In the genomic region with DNA sequence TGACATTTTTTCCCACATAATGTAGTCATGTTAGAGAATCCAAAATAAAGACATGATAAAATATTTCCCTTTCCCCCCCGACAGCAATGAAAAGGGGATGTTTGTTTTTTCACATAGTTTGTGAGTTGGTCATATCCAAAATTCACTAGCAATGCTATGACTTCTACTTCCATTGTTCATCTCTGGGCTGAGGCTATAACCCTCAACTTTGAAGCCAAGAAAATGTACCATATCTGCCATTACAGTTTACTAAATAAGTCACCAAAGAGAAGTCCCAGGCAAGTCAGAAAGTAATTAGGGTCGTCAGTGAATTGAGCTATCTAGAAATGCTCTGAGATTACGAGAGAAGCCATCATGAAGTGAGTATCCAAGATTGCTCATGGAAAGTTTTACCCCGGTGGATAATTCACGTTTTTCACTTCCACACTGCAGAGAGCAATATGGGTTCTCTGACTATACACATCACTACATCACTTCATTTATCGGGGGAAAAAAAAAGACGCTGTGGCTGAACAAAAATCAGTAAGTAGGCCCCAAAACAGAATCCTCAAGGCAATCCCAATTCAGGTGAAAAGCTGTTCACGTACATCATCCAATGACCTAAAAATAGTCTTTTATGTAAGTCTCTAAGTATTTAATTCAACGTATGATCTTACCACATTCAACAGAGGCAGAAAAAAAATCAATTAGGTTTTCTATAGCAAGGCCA, we compare ENCODE assay signal across 8 cellular contexts. TPM values are rescaled to one million over a fixed set of nuclear protein-coding genes. Genes with fewer than 3 reads are reported as not detected.
DNase-seq lines count a peak whose midpoint lies in the region; ATAC-seq and TF ChIP-seq lines count a peak whose summit lies in the region.

No MANE protein-coding gene starts in this region.

- no peaks in the 10 kb centered on the region for H3K27me3 Mint-ChIP-seq in activated naive CD4-positive, alpha-beta T cell treated with anti-CD3 and anti-CD28 coated beads for 36 hours (ENCODE audit: low read depth)

- no peak for ATAC-seq in lower lobe of right lung
- ATAC-seq in upper lobe of left lung (ENCODE audit: low FRiP score in 2 of 2), result no peak
- no peak for ATAC-seq in HG03354 (IDR thresholded peaks at IDR 0.05; ENCODE audit: poor library complexity, severe bottlenecking, unreplicated experiment)

- H3K36me3 Mint-ChIP-seq in activated naive CD4-positive, alpha-beta T cell treated with anti-CD3 and anti-CD28 coated beads for 36 hours (ENCODE audit: low read depth), result peaks cover 4% of the 10 kb centered on the region

- H3K27ac Mint-ChIP-seq in activated naive CD4-positive, alpha-beta T cell treated with anti-CD3 and anti-CD28 coated beads for 36 hours, result peak overlapping the region; percentile 80

- no peaks in the 10 kb centered on the region for H3K9me3 Mint-ChIP-seq in activated naive CD4-positive, alpha-beta T cell treated with anti-CD3 and anti-CD28 coated beads for 36 hours

- H3K27me3 ChIP-seq in lower lobe of right lung (ENCODE audit: low read depth) (no peaks in the 10 kb centered on the region), upper lobe of left lung (no peaks in the 10 kb centered on the region)

- peak overlapping the region; percentile 93 for H3K4me3 ChIP-seq in lower lobe of right lung
- peak overlapping the region; percentile 56 to 91 (median 82) for H3K4me3 ChIP-seq in upper lobe of left lung

- no peaks in the 10 kb centered on the region for H3K9me3 ChIP-seq in lower lobe of right lung
- H3K9me3 ChIP-seq in upper lobe of left lung, result no peaks in the 10 kb centered on the region

- no peaks in the 10 kb centered on the region for H3K36me3 ChIP-seq in lower lobe of right lung
- no peaks in the 10 kb centered on the region for H3K36me3 ChIP-seq in upper lobe of left lung

- peaks cover 54% of the 10 kb centered on the region for H3K4me1 ChIP-seq in lower lobe of right lung
- peaks cover 43 to 54% (median 48%) of the 10 kb centered on the region in 4 donors for H3K4me1 ChIP-seq in upper lobe of left lung

- H3K27ac ChIP-seq in lower lobe of right lung (peak overlapping the region; percentile 89), upper lobe of left lung (peak overlapping the region; percentile 92 to 97 (median 95))

- CTCF ChIA-PET in activated naive CD4-positive, alpha-beta T cell treated with anti-CD3 and anti-CD28 coated beads for 36 hours (lab: Charles Lee), result interaction anchor here (0.8 to 1.9 kb wide), 4 partner anchors 9 to 100 kb away, joined by 3 to 6 read pairs (median 4); no protein-coding TSS in a partner anchor

- no peak for TF ChIP-seq POLR2A in upper lobe of left lung (IDR thresholded peaks at IDR 0.05)

- intact Hi-C loops in activated naive CD4-positive, alpha-beta T cell treated with anti-CD3 and anti-CD28 coated beads for 36 hours (cut with micrococcal nuclease), result loop anchor here (2.0 kb wide), 1 partner anchor 16 kb away; no protein-coding TSS in a partner anchor
- intact Hi-C loops in lower lobe of right lung (cut with DNase I), result no loop called here

- in situ Hi-C loops in ACHN (cut with HindIII; ENCODE audit: low pct_ligation_motif_present, low pct_unique_long_range_greater_than_20kb, low sequenced_read_pairs), result no loop called here

- TF ChIP-seq CTCF in lower lobe of right lung (IDR thresholded peaks at IDR 0.05), result no peak
- TF ChIP-seq CTCF in upper lobe of left lung (IDR thresholded peaks at IDR 0.05), result no peak

- TF ChIP-seq EP300 in upper lobe of left lung (IDR thresholded peaks at IDR 0.05), result no peak

- DNase-seq in activated naive CD4-positive, alpha-beta T cell treated with anti-CD3 and anti-CD28 coated beads for 36 hours, result no peak
- DNase-seq in activated naive CD4-positive, alpha-beta T cell (lab: John Stamatoyannopoulos, UW), result no peak
- DNase-seq in astrocyte of the hippocampus (ENCODE audit: low read depth, low spot score) (peak; percentile 33), lower lobe of right lung (no peak), upper lobe of left lung (no peak), ACHN (no peak)
- DNase-seq in effector CD4-positive, alpha-beta T cell, result no peak

- peaks cover 30% of the 10 kb centered on the region for H3K4me1 Mint-ChIP-seq in activated naive CD4-positive, alpha-beta T cell treated with anti-CD3 and anti-CD28 coated beads for 36 hours (ENCODE audit: low read depth)

- WGBS in upper lobe of left lung, 2 donors, result 40 to 51% methylated on average over 9 of the region's 9 CpGs

- peak overlapping the region; percentile 90 for H3K4me3 Mint-ChIP-seq in activated naive CD4-positive, alpha-beta T cell treated with anti-CD3 and anti-CD28 coated beads for 36 hours

RNA-seq across cellular contexts. Expression of gene PEAK1, which starts 1.4 kb away (rescaled TPM):
- total RNA-seq in activated naive CD4-positive, alpha-beta T cell treated with anti-CD3 and anti-CD28 coated beads for 36 hours, result 10 to 100 TPM; 26.6 to 28.0 TPM
- 112 TPM for total RNA-seq in lower lobe of right lung
- 100 to 1,000 TPM in 2 of 6 donors, 10 to 100 TPM in 4; 82.8 to 142 (median 90.1) TPM for total RNA-seq in upper lobe of left lung

RNA-seq across cellular contexts. Expression of gene HMG20A, which starts 2.2 kb away (rescaled TPM):
- total RNA-seq in activated naive CD4-positive, alpha-beta T cell treated with anti-CD3 and anti-CD28 coated beads for 36 hours, result 10 to 100 TPM; 33.1 to 38.2 TPM
- total RNA-seq in lower lobe of right lung (40.9 TPM), upper lobe of left lung (100 to 1,000 TPM in 1 of 6 donors, 10 to 100 TPM in 5; 33.1 to 155 (median 39.3) TPM)
